In genomic region chr5:39323542-39323941, GRCh38 we compare ENCODE assay signal across 30 cellular contexts. TPM values are rescaled to one million over a fixed set of nuclear protein-coding genes. Genes with fewer than 3 reads are reported as not detected.
"Had no signal": no experiment of that assay in that cellular context is flagged by ENCODE, and none has a peak within 500 bp of the region (broad histone marks: within the 10 kb centered on the region; RNA-seq: fewer than 3 reads in every experiment).

No MANE protein-coding gene starts in this region.

- ATAC-seq: K562, Panc1, PC-3, Right ventricle myocardium inferior had no signal

- H3K4me1 ChIP-seq: SJCRH30 had no signal

- DNase-seq: Kasumi-1; MV-4-11; NCI-H1092; NCI-H1105 treated with DMSO at 0.1 percent for 48 hours; NCI-H1417 treated with DMSO at 0.1 percent for 48 hours; NCI-H146; NCI-H1694 treated with DMSO at 0.1 percent for 48 hours; NCI-H1930; NCI-H2081; NCI-H2107; NCI-H2227 treated with DMSO at 0.1 percent for 48 hours; NCI-H524; NCI-H526 treated with DMSO at 0.1 percent for 48 hours; NCI-H748 treated with DMSO at 0.1 percent for 48 hours; NK-92 treated with Interleukin-12 subunit alpha and Interleukin-12 subunit beta, amount 100 ng/mL, for 24 hours; PC-3; SHP77 treated with DMSO at 0.1 percent for 48 hours; SJCRH30 had no signal

- FAIRE-seq: HTR-8/SVneo, K562 had no signal

- H3K27ac ChIP-seq: HL-60, KMS-11, SJCRH30, SK-N-MC had no signal

- H3K9me3 ChIP-seq: SJCRH30 had no signal

- H3K4me3 ChIP-seq: K562, SJCRH30, SK-N-MC had no signal

- H3K4me2 ChIP-seq: KMS-11 had no signal

RNA-seq across cellular contexts. Expression of gene C9, which starts 40.8 kb away (rescaled TPM):
- total RNA-seq: MCF 10A; NCI-H460; OCI-LY7; PC-3; Right ventricle myocardium inferior; SJCRH30; T-helper 1 cell treated with Interleukin-12 subunit alpha and Interleukin-12 subunit beta and Interleukin-4 antibody, amounts not matched to agents 30 ng/mL and 1 ng/mL, for 36 hours had no signal
- polyA plus RNA-seq: IgD-negative memory B cell had no signal
